In the genomic region with DNA sequence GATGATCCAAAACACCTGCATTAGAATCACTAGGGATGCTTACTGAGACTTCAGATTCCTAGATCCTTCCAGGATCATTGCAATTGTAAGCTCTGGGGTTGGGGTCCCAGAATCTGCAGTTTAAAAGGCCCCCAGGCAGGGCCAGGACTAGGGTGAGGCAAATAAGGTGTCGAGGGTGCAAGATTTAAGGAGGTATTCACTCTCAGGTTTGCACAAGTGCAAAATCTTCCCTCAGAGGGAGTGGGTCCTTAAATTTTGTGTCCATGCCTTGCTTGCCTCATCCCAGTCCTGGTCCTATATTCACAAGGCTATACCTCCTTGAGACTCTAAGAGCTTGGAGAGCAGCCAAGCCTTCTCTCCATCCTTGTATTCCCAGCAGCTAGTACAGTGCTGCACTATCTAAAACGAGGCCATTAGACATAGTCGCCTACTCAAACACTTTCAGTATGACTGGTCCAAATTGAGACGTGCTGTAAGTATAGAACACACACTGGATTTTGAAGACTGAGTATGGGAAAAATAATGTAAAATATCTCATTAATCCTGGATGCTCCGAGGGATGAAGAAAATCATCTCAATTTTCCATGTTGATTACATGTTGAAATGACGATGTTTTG, we compare ENCODE assay signal across 12 cellular contexts. TPM values are rescaled to one million over a fixed set of nuclear protein-coding genes. Genes with fewer than 3 reads are reported as not detected.
DNase-seq lines count a peak whose midpoint lies in the region; ATAC-seq and TF ChIP-seq lines count a peak whose summit lies in the region.
"Had no signal": no experiment of that assay in that cellular context is flagged by ENCODE, and none has a peak within 500 bp of the region (broad histone marks: within the 10 kb centered on the region; RNA-seq: fewer than 3 reads in every experiment).

No MANE protein-coding gene starts in this region.

- DNase-seq in NCI-H1105 treated with DMSO at 0.1 percent for 48 hours (lab: John Stamatoyannopoulos, UW) = peak; percentile 14
- no peak for DNase-seq in NCI-H1105 (lab: John Stamatoyannopoulos, UW)
- no peak for DNase-seq in left lung
- no peak for DNase-seq in lower leg skin (ENCODE audit: low spot score in 2 of 2)
- no peak for DNase-seq in lower lobe of right lung
- DNase-seq in naive thymus-derived CD4-positive, alpha-beta T cell = no peak
- DNase-seq: activated CD8-positive, alpha-beta memory T cell treated with anti-CD3 and anti-CD28 coated beads, Interleukin-2, amount 50 U/mL, for 4 hours; PC-9 had no signal

- TF ChIP-seq POLR2A in lower leg skin (IDR thresholded peaks at IDR 0.05) = no peak

- CTCF ChIA-PET in naive thymus-derived CD4-positive, alpha-beta T cell (lab: Charles Lee) = interaction anchor here (1.1 to 1.5 kb wide), 2 partner anchors 10 to 11 kb away, joined by 4 to 6 read pairs; no protein-coding TSS in a partner anchor

- POLR2A ChIA-PET in naive thymus-derived CD4-positive, alpha-beta T cell (lab: Charles Lee) = interaction anchor here (1.3 kb wide), 1 partner anchor 64 kb away, joined by 3 read pairs; the partner anchor contains the start of gene XRCC5

- H3K9me3 Mint-ChIP-seq in naive thymus-derived CD4-positive, alpha-beta T cell = no peaks in the 10 kb centered on the region

- H3K4me1 ChIP-seq in left lung (no peaks in the 10 kb centered on the region), lower lobe of right lung (no peaks in the 10 kb centered on the region)
- no peaks in the 10 kb centered on the region for H3K4me1 ChIP-seq in naive thymus-derived CD4-positive, alpha-beta T cell (ENCODE audit: control insufficient read depth in 2 of 2, insufficient read depth in 2 of 2, low read length in 2 of 2)

- no peak for TF ChIP-seq CTCF in left lung (IDR thresholded peaks at IDR 0.05)
- no peak for TF ChIP-seq CTCF in lower leg skin (IDR thresholded peaks at IDR 0.05)
- no peak for TF ChIP-seq CTCF in lower lobe of right lung (IDR thresholded peaks at IDR 0.05)

- H3K4me1 Mint-ChIP-seq in naive thymus-derived CD4-positive, alpha-beta T cell = peaks cover 0 to 5% (median 0%) of the 10 kb centered on the region in 7 donors

- ATAC-seq in GM21528 (IDR thresholded peaks at IDR 0.05; ENCODE audit: low FRiP score, unreplicated experiment) = peak; percentile 85
- ATAC-seq in HG03103 (IDR thresholded peaks at IDR 0.05; ENCODE audit: low read depth, unreplicated experiment) = peak; percentile 93
- peak; percentile 19 for ATAC-seq in left lung
- ATAC-seq in lower lobe of right lung = no peak
- no peak for ATAC-seq in naive thymus-derived CD4-positive, alpha-beta T cell

- H3K4me3 ChIP-seq in left lung (no peak overlapping the region), lower leg skin (ENCODE audit: low read depth, poor library complexity, severe bottlenecking) (no peak overlapping the region), lower lobe of right lung (no peak overlapping the region)
- H3K4me3 ChIP-seq in naive thymus-derived CD4-positive, alpha-beta T cell (ENCODE audit: low read length) = no peak overlapping the region
- H3K4me3 ChIP-seq: PC-9, thoracic aorta had no signal

- H3K9me3 ChIP-seq in left lung = no peaks in the 10 kb centered on the region
- no peaks in the 10 kb centered on the region for H3K9me3 ChIP-seq in lower lobe of right lung
- no peaks in the 10 kb centered on the region for H3K9me3 ChIP-seq in naive thymus-derived CD4-positive, alpha-beta T cell (ENCODE audit: control insufficient read depth in 2 of 3, low read length in 3 of 3)
- H3K9me3 ChIP-seq: thoracic aorta had no signal

- no peak overlapping the region for H3K27ac Mint-ChIP-seq in naive thymus-derived CD4-positive, alpha-beta T cell

- H3K27ac ChIP-seq in left lung = no peak overlapping the region
- no peak overlapping the region for H3K27ac ChIP-seq in lower lobe of right lung
- no peak overlapping the region for H3K27ac ChIP-seq in naive thymus-derived CD4-positive, alpha-beta T cell (ENCODE audit: low read depth, low read length)
- H3K27ac ChIP-seq: 22Rv1, PC-9, thoracic aorta had no signal

- H3K27me3 Mint-ChIP-seq in naive thymus-derived CD4-positive, alpha-beta T cell = no peaks in the 10 kb centered on the region

- H3K4me3 Mint-ChIP-seq in naive thymus-derived CD4-positive, alpha-beta T cell = no peak overlapping the region

- intact Hi-C loops in left lung (cut with DNase I) (no loop called here), lower leg skin (cut with DNase I; ENCODE audit: low total_unique reads) (no loop called here), lower lobe of right lung (cut with DNase I) (no loop called here)
- intact Hi-C loops in naive thymus-derived CD4-positive, alpha-beta T cell (cut with micrococcal nuclease) = no loop called here

- H3K36me3 ChIP-seq in left lung = peaks cover 0 to 65% of the 10 kb centered on the region in 2 donors
- H3K36me3 ChIP-seq in lower lobe of right lung = peaks cover 64% of the 10 kb centered on the region
- peaks cover 0 to 65% (median 0%) of the 10 kb centered on the region in 3 experiments for H3K36me3 ChIP-seq in naive thymus-derived CD4-positive, alpha-beta T cell (ENCODE audit: control insufficient read depth in 2 of 3, insufficient read depth in 3 of 3, low read length in 3 of 3)
- H3K36me3 ChIP-seq: thoracic aorta had no signal

- H3K36me3 Mint-ChIP-seq in naive thymus-derived CD4-positive, alpha-beta T cell = peaks cover 4 to 36% (median 20%) of the 10 kb centered on the region in 5 donors

- H3K27me3 ChIP-seq in left lung (no peaks in the 10 kb centered on the region), lower lobe of right lung (ENCODE audit: low read depth) (no peaks in the 10 kb centered on the region)
- H3K27me3 ChIP-seq in naive thymus-derived CD4-positive, alpha-beta T cell (ENCODE audit: control insufficient read depth in 2 of 2, insufficient read depth in 2 of 2, low read length in 2 of 2) = no peaks in the 10 kb centered on the region

- WGBS in lower leg skin, 2 donors = 78 to 79% methylated on average over 6 of the region's 6 CpGs

RNA-seq across cellular contexts. Expression of gene MREG, which starts 31.6 kb away (rescaled TPM):
- 10 to 100 TPM; 13.9 to 17.1 TPM for total RNA-seq in left lung
- 10 to 100 TPM; 31.7 to 41.0 (median 35.5) TPM for total RNA-seq in lower leg skin
- total RNA-seq in lower lobe of right lung = 12.7 TPM
- 1 to 10 TPM; 4.8 to 8.5 (median 6.4) TPM for total RNA-seq in naive thymus-derived CD4-positive, alpha-beta T cell
- polyA plus RNA-seq in naive thymus-derived CD4-positive, alpha-beta T cell = 1 to 10 TPM in 1 of 2 donors, under 1 TPM in 1; 0.39 to 3.3 TPM

RNA-seq across cellular contexts. Expression of gene PECR, which starts 36.6 kb away (rescaled TPM):
- total RNA-seq in left lung = 10 to 100 TPM; 13.4 to 17.3 TPM
- 10 to 100 TPM in 2 of 4 donors, 1 to 10 TPM in 2; 4.8 to 14.6 (median 9.2) TPM for total RNA-seq in lower leg skin
- 18.5 TPM for total RNA-seq in lower lobe of right lung
- 10 to 100 TPM; 15.7 to 29.9 (median 20.6) TPM for total RNA-seq in naive thymus-derived CD4-positive, alpha-beta T cell
- 10 to 100 TPM; 31.9 to 34.4 TPM for polyA plus RNA-seq in naive thymus-derived CD4-positive, alpha-beta T cell

RNA-seq across cellular contexts. Expression of gene TMEM169, which starts 36.7 kb away (rescaled TPM):
- 1 to 10 TPM; 1.5 to 1.8 TPM for total RNA-seq in left lung
- total RNA-seq in lower leg skin = under 1 TPM; 0.04 to 0.88 (median 0.36) TPM
- total RNA-seq in lower lobe of right lung = 1.2 TPM
- total RNA-seq in naive thymus-derived CD4-positive, alpha-beta T cell = 1 to 10 TPM; 2.0 to 5.1 (median 2.6) TPM
- polyA plus RNA-seq in naive thymus-derived CD4-positive, alpha-beta T cell = 1 to 10 TPM; 3.7 to 4.3 TPM
- total RNA-seq: thoracic aorta had no signal

Comparison
In these comparisons a context has a peak if more than half of its experiments do, and no peak if none do; other contexts are left out.
1. ATAC-seq: peak in GM21528 (single experiment), HG03103 (single experiment) and left lung (single experiment); none in lower lobe of right lung (0 of 2) and naive thymus-derived CD4-positive, alpha-beta T cell (single experiment).